ENCODE assay signal across 9 cellular contexts in genomic region chr2:27320958-27321543, GRCh38. TPM values are rescaled to one million over a fixed set of nuclear protein-coding genes. Genes with fewer than 3 reads are reported as not detected.
DNase-seq lines count a peak whose midpoint lies in the region; ATAC-seq and TF ChIP-seq lines count a peak whose summit lies in the region.
"Had no signal": no experiment of that assay in that cellular context is flagged by ENCODE, and none has a peak within 500 bp of the region (broad histone marks: within the 10 kb centered on the region; RNA-seq: fewer than 3 reads in every experiment).

No MANE protein-coding gene starts in this region.

- no peaks in the 10 kb centered on the region for H3K27me3 ChIP-seq in DOHH2 (ENCODE audit: control insufficient read depth, low read length)

- peak overlapping the region; percentile 91 for H3K4me3 Mint-ChIP-seq in MCF 10A (ENCODE audit: unreplicated experiment)
- H3K4me3 Mint-ChIP-seq: activated B cell treated with CpG ODN at 0.5 μM for 24 hours had no signal

- CTCF ChIA-PET in MCF 10A (lab: Yijun Ruan, JAX) = interaction anchor here (0.5 to 7.8 kb wide), 14 partner anchors 11 to 245 kb away, joined by 3 to 47 read pairs (median 4); partner anchors contain the start of genes EIF2B4 and SNX17

- TF ChIP-seq POLR2A in GM18505 (IDR thresholded peaks at IDR 0.05; ENCODE audit: borderline replicate concordance, extremely low read depth, insufficient read depth, insufficient read length) = no peak

- H3K4me1 Mint-ChIP-seq in MCF 10A (ENCODE audit: insufficient read depth, unreplicated experiment) = peaks cover 23% of the 10 kb centered on the region

- DNase-seq in MV-4-11 (lab: John Stamatoyannopoulos, UW) (peak; percentile 32), MCF 10A (ENCODE audit: unreplicated experiment) (peak; percentile 99), left kidney (ENCODE audit: low read depth, low spot score) (peak; percentile 59)
- DNase-seq: activated B cell treated with CpG ODN at 0.5 μM for 24 hours had no signal

- H3K4me1 ChIP-seq in DOHH2 (ENCODE audit: control insufficient read depth, low read length) = peaks cover 22% of the 10 kb centered on the region

- POLR2A ChIA-PET in MCF 10A (lab: Yijun Ruan, JAX) = interaction anchor here (0.7 to 5.6 kb wide), 17 partner anchors 9 to 270 kb away, joined by 3 to 142 read pairs (median 5); partner anchors contain the start of genes AGBL5, EIF2B4, GTF3C2 and PPM1G

- H3K27me3 Mint-ChIP-seq in MCF 10A (ENCODE audit: insufficient read depth, unreplicated experiment) = no peaks in the 10 kb centered on the region
- H3K27me3 Mint-ChIP-seq: activated B cell treated with CpG ODN at 0.5 μM for 24 hours had no signal

- no peaks in the 10 kb centered on the region for H3K9me3 Mint-ChIP-seq in MCF 10A (ENCODE audit: unreplicated experiment)
- H3K9me3 Mint-ChIP-seq: activated B cell treated with CpG ODN at 0.5 μM for 24 hours had no signal

- ATAC-seq in activated CD4-positive, CD25-positive, alpha-beta regulatory T cell treated with anti-CD3 and anti-CD28 coated beads, Interleukin-2, amount 50 U/mL, for 24 hours = no peak
- no peak for ATAC-seq in GM18505 (IDR thresholded peaks at IDR 0.05; ENCODE audit: unreplicated experiment)
- no peak for ATAC-seq in GM18867 (IDR thresholded peaks at IDR 0.05; ENCODE audit: unreplicated experiment)
- no peak for ATAC-seq in GM21619 (IDR thresholded peaks at IDR 0.05; ENCODE audit: unreplicated experiment)

- no peaks in the 10 kb centered on the region for H3K9me2 ChIP-seq in DOHH2 (replicated peaks; ENCODE audit: control insufficient read depth, low read length)

- intact Hi-C loops in MCF 10A (cut with micrococcal nuclease) = loop anchor here (1.0 to 2.0 kb wide), 3 partner anchors 35 to 362 kb away; partner anchors contain the start of genes EIF2B4, GTF3C2 and SNX17

- peaks cover 45% of the 10 kb centered on the region for H3K36me3 Mint-ChIP-seq in MCF 10A (ENCODE audit: insufficient read depth, unreplicated experiment)

- BruUV-seq in MCF 10A (replicated peaks; lab: Mats Ljungman, UMichigan) = no TSS peak

- H3K9me3 ChIP-seq in DOHH2 (ENCODE audit: control insufficient read depth, insufficient read depth, low read length) = no peaks in the 10 kb centered on the region

- H3K4me3 ChIP-seq in DOHH2 (ENCODE audit: low read length) = no peak overlapping the region

- peaks cover 11% of the 10 kb centered on the region for H3F3A ChIP-seq in DOHH2 (ENCODE audit: control insufficient read depth, insufficient read depth)

- no peaks in the 10 kb centered on the region for H4K20me1 ChIP-seq in DOHH2 (ENCODE audit: control insufficient read depth, insufficient read depth, low read depth, low read length)

- H3K27ac Mint-ChIP-seq in MCF 10A (ENCODE audit: low read depth, unreplicated experiment) = peak overlapping the region; percentile 99
- H3K27ac Mint-ChIP-seq: activated B cell treated with CpG ODN at 0.5 μM for 24 hours had no signal

- peak overlapping the region; percentile 86; the same call in 1 of the 2 replicates for H3K4me2 ChIP-seq in DOHH2 (ENCODE audit: low read length)

- H3K36me3 ChIP-seq in DOHH2 (ENCODE audit: control insufficient read depth, low read length) = peaks cover 12% of the 10 kb centered on the region

- H3K79me2 ChIP-seq in DOHH2 (ENCODE audit: control insufficient read depth, low read length) = peaks cover 29% of the 10 kb centered on the region

- no peak for TF ChIP-seq CTCF in DOHH2 (IDR thresholded peaks at IDR 0.05; ENCODE audit: low read depth, low read length, poor library complexity, severe bottlenecking)
- peak; percentile 48 for TF ChIP-seq CTCF in MCF 10A (IDR thresholded peaks at IDR 0.05; ENCODE audit: unreplicated experiment)

- H3K27ac ChIP-seq in DOHH2 (ENCODE audit: low read depth, low read length) = no peak overlapping the region

RNA-seq across cellular contexts. Expression of gene MPV17, which starts 1.8 kb away (rescaled TPM):
- 104 and 114 TPM in 2 replicates for total RNA-seq in MCF 10A (2022)

RNA-seq across cellular contexts. Expression of gene UCN, which starts 12.8 kb away (rescaled TPM):
- 7.9 and 9.5 TPM in 2 replicates for total RNA-seq in MCF 10A (2022)

RNA-seq across cellular contexts. Expression of gene GTF3C2, which starts 35.5 kb away (rescaled TPM):
- 47.5 and 47.8 TPM in 2 replicates for total RNA-seq in MCF 10A (2022)

RNA-seq across cellular contexts. Expression of gene TRIM54, which starts 38.8 kb away (rescaled TPM):
- not detected in 2 replicates for total RNA-seq in MCF 10A (2022)
- total RNA-seq: activated B cell treated with CpG ODN at 0.5 μM for 24 hours had no signal

RNA-seq across cellular contexts. Expression of gene DNAJC5G, which starts 45.8 kb away (rescaled TPM):
- total RNA-seq in MCF 10A (2022) = not detected in 2 replicates
- total RNA-seq: activated B cell treated with CpG ODN at 0.5 μM for 24 hours had no signal

Comparison
In these comparisons a context has a peak if more than half of its experiments do, and no peak if none do; other contexts are left out.
1. DNase-seq: peak in every context shown above with its lines; median percentile 99 in MCF 10A; 59 in left kidney; 32 in MV-4-11.